Comparison of ENCODE assay signal across 21 cellular contexts in the genomic region with DNA sequence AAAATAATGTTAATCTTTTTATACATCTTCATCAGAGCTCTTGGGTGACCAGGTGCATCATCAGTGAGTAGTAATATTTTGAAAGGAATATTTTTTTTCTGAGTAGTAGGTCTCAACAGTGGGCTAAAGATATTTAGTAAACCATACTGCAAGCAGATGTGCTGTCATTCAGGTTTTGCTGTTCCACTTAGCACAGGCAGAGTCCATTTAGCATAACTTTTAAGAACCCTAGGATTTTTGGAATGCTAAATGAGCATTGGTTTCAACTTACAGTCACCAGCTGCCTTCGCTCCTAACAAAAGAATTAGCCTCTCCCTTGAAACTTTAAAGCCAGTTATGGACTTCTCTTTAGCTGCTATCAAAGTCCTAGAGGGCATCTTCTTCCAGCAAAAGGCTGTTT. TPM values are rescaled to one million over a fixed set of nuclear protein-coding genes. Genes with fewer than 3 reads are reported as not detected.
A peak's percentile ranks its signal among the peaks of the same experiment; 100 is the strongest.
DNase-seq lines count a peak whose midpoint lies in the region; ATAC-seq and TF ChIP-seq lines count a peak whose summit lies in the region.
"Had no signal": no experiment of that assay in that cellular context is flagged by ENCODE, and none has a peak within 500 bp of the region (broad histone marks: within the 10 kb centered on the region; RNA-seq: fewer than 3 reads in every experiment).

No MANE protein-coding gene starts in this region.

- intact Hi-C loops in Calu3 (cut with micrococcal nuclease; ENCODE audit: unreplicated experiment): no loop called here

- no peaks in the 10 kb centered on the region for H3K4me1 Mint-ChIP-seq in Calu3 (ENCODE audit: low read depth, unreplicated experiment)
- H3K4me1 Mint-ChIP-seq: CD14-positive monocyte had no signal

- H3K27me3 Mint-ChIP-seq in Calu3 (ENCODE audit: unreplicated experiment): no peaks in the 10 kb centered on the region
- H3K27me3 Mint-ChIP-seq: B cell, T-cell had no signal

- no TSS peak for BruUV-seq in Calu3 (replicated peaks; lab: Mats Ljungman, UMichigan)

- CTCF ChIA-PET in HEK293 (lab: Yijun Ruan, JAX) (interaction anchor here (0.6 kb wide), 1 partner anchor 317 kb away, joined by 3 read pairs; no protein-coding TSS in a partner anchor), Calu3 (lab: Charles Lee) (no interaction called here)

- no peaks in the 10 kb centered on the region for H3K27me3 ChIP-seq in SJCRH30
- H3K27me3 ChIP-seq: Peyer's patch had no signal

- H3K27ac ChIP-seq in HEK293 (ENCODE audit: extremely low read depth, low read depth, low read length) (no peak overlapping the region), SJCRH30 (peak overlapping the region; percentile 76)
- H3K27ac ChIP-seq: Peyer's patch had no signal

- H3K36me3 ChIP-seq in HEK293 (ENCODE audit: control insufficient read depth in 2 of 2, insufficient read depth in 1 of 2, low read length in 2 of 2) (peaks cover 7 to 36% of the 10 kb centered on the region in 2 experiments; a peak in 2 of 3 replicates), SJCRH30 (peaks cover 47% of the 10 kb centered on the region)

- H3K27ac Mint-ChIP-seq in Calu3 (ENCODE audit: unreplicated experiment): no peak overlapping the region
- H3K27ac Mint-ChIP-seq: B cell, T-cell had no signal

- ATAC-seq in HG03432 (IDR thresholded peaks at IDR 0.05; ENCODE audit: unreplicated experiment): no peak
- ATAC-seq: HepG2, K562, T-cell had no signal

- POLR2A ChIA-PET in HEK293 (lab: Yijun Ruan, JAX): no interaction called here

- H3K36me3 Mint-ChIP-seq in Calu3 (ENCODE audit: insufficient read depth, unreplicated experiment): peaks cover 5% of the 10 kb centered on the region

- H3K4me3 ChIP-seq in HEK293 (ENCODE audit: low read depth, low read length) (no peak overlapping the region), SJCRH30 (no peak overlapping the region)
- H3K4me3 ChIP-seq: K562, Peyer's patch had no signal

- no peak overlapping the region for H3K4me3 Mint-ChIP-seq in Calu3 (ENCODE audit: low read depth, unreplicated experiment)
- H3K4me3 Mint-ChIP-seq: B cell, CD14-positive monocyte, T-cell had no signal

- H3K9me3 ChIP-seq in HEK293 (ENCODE audit: control insufficient read depth, insufficient read depth, low read depth, low read length) (no peaks in the 10 kb centered on the region), SJCRH30 (replicated peaks) (no peaks in the 10 kb centered on the region)
- H3K9me3 ChIP-seq: Peyer's patch had no signal

- DNase-seq in DMS 273 (lab: John Stamatoyannopoulos, UW; ENCODE audit: unreplicated experiment): peak; percentile 60
- DNase-seq in SJCRH30: peak; percentile 50 to 83
- peak; percentile 51 for DNase-seq in myocyte (ENCODE audit: low read depth)
- DNase-seq in Calu3: no peak
- no peak for DNase-seq in AG08395 (ENCODE audit: low spot score)
- DNase-seq: DMS79 treated with DMSO at 0.1 percent for 48 hours, H7, MM.1S, NCI-H1048, NCI-H1417 treated with DMSO at 0.1 percent for 48 hours, NCI-H187, NCI-H526, Peyer's patch, T-cell had no signal

- 0 out of 2 replicates have a peak, but pooled peaks cover 2% of the 10 kb centered on the region for H3K4me1 ChIP-seq in HEK293 (ENCODE audit: control insufficient read depth, insufficient read depth, low read length)
- peaks cover 23% of the 10 kb centered on the region for H3K4me1 ChIP-seq in SJCRH30
- H3K4me1 ChIP-seq: Peyer's patch had no signal

- no peaks in the 10 kb centered on the region for H3K9me3 Mint-ChIP-seq in Calu3 (ENCODE audit: low read depth, unreplicated experiment)
- H3K9me3 Mint-ChIP-seq: CD14-positive monocyte, T-cell had no signal

- TF ChIP-seq CTCF in HEK293 (tag by site-specific recombination; IDR thresholded peaks at IDR 0.05) (no peak), Calu3 (IDR thresholded peaks at IDR 0.05; ENCODE audit: unreplicated experiment) (no peak)

TF ChIP-seq in HEK293, 187 proteins besides CTCF, POLR2A, EP300 and RAD21:
- TF ChIP-seq FEZF1 (tag by site-specific recombination; IDR thresholded peaks at IDR 0.05): 0 out of 2 replicates have a peak, but pooled peaks have one; percentile 6
- no peak for TF ChIP-seq SP2 (tag by site-specific recombination; IDR thresholded peaks at IDR 0.05)

RNA-seq across cellular contexts. Expression of gene RIMKLB, which starts 24.5 kb away (rescaled TPM):
- 47.7 and 63.1 TPM in 2 replicates for total RNA-seq in SJCRH30 (2014; rRNA removed; shearing (Covaris generic))
- total RNA-seq in myocyte (38.3 and 39.1 TPM in 2 replicates), Calu3 (2022) (29.3 and 36.3 TPM in 2 replicates)
- 20.3 TPM for polyA plus RNA-seq in myocyte (2012)

RNA-seq across cellular contexts. Expression of gene MFAP5, which starts 59.7 kb away (rescaled TPM):
- total RNA-seq in SJCRH30 (2014; rRNA removed; shearing (Covaris generic)): 0.23 TPM in 1 of 2 replicates, not detected in the other
- total RNA-seq in myocyte (130 and 136 TPM in 2 replicates), Calu3 (2022) (not detected in 2 replicates)
- polyA plus RNA-seq in myocyte (2012): 472 TPM
- total RNA-seq: HepG2, K562, OCI-LY7, T-cell had no signal
- polyA plus RNA-seq: CD14-positive monocyte, K562 had no signal

Comparison
In these comparisons a context has a peak if more than half of its experiments do, and no peak if none do; other contexts are left out.
1. DNase-seq: peak in DMS 273 (single experiment), SJCRH30 (2 of 2) and myocyte (single experiment); none in Calu3 (single experiment) and AG08395 (single experiment).
2. RNA of gene MFAP5, which starts 59.7 kb away (total RNA-seq): 130 to 136 TPM in myocyte; 0.23 TPM in SJCRH30 and not detected in Calu3; every median in the first group is over 100 times any median in the second.